In genomic region chr10:62726142-62726541, GRCh38 we compare ENCODE assay signal across 10 cellular contexts.
DNase-seq lines count a peak whose midpoint lies in the region; ATAC-seq lines count a peak whose summit lies in the region.
"Had no signal": no experiment of that assay in that cellular context is flagged by ENCODE, and none has a peak within 500 bp of the region (broad histone marks: within the 10 kb centered on the region; RNA-seq: fewer than 3 reads in every experiment).

No MANE protein-coding gene starts in this region.

- POLR2A ChIA-PET in CD4-positive, alpha-beta memory T cell (lab: Charles Lee; ENCODE audit: partially characterized antibody), result no interaction called here
- POLR2A ChIA-PET in naive thymus-derived CD8-positive, alpha-beta T cell (lab: Charles Lee), result no interaction called here

- H3K4me1 Mint-ChIP-seq in stimulated activated naive B cell treated with anti-CD40 and anti-IgM and Interleukin-4, amounts not matched to agents 10 μg/mL and 1 μg/mL and 100 μg/mL, for 72 hours, result peaks cover 16 to 36% of the 10 kb centered on the region in 2 donors
- H3K4me1 Mint-ChIP-seq in CD4-positive, alpha-beta memory T cell, result peaks cover 10 to 21% (median 18%) of the 10 kb centered on the region in 4 donors
- H3K4me1 Mint-ChIP-seq in naive thymus-derived CD8-positive, alpha-beta T cell, result peaks cover 0 to 10% (median under 1%) of the 10 kb centered on the region in 4 donors

- peaks cover 0 to 4% of the 10 kb centered on the region in 2 donors for H3K9me3 Mint-ChIP-seq in stimulated activated naive B cell treated with anti-CD40 and anti-IgM and Interleukin-4, amounts not matched to agents 10 μg/mL and 1 μg/mL and 100 μg/mL, for 72 hours
- no peaks in the 10 kb centered on the region for H3K9me3 Mint-ChIP-seq in CD4-positive, alpha-beta memory T cell
- H3K9me3 Mint-ChIP-seq in naive thymus-derived CD8-positive, alpha-beta T cell, result no peaks in the 10 kb centered on the region

- ATAC-seq in HG03103 (IDR thresholded peaks at IDR 0.05; ENCODE audit: low read depth, unreplicated experiment), result peak; percentile 91
- ATAC-seq in stimulated activated naive B cell treated with anti-CD40 and anti-IgM and Interleukin-4, amounts not matched to agents 10 μg/mL and 1 μg/mL and 100 μg/mL, for 72 hours (replicated peaks), result peak; percentile 97 to 98
- no peak for ATAC-seq in naive thymus-derived CD8-positive, alpha-beta T cell

- H3K36me3 ChIP-seq in CD4-positive, alpha-beta memory T cell (ENCODE audit: insufficient read depth, low read length), result no peaks in the 10 kb centered on the region

- CTCF ChIA-PET in CD4-positive, alpha-beta memory T cell (lab: Charles Lee; ENCODE audit: partially characterized antibody), result no interaction called here

- peaks cover 11% of the 10 kb centered on the region for H3K4me1 ChIP-seq in CD4-positive, alpha-beta memory T cell (ENCODE audit: insufficient read depth, low read length)

- H3K4me3 ChIP-seq in CD4-positive, alpha-beta memory T cell (ENCODE audit: low read length in 2 of 2), result no peak overlapping the region

- H3K4me3 Mint-ChIP-seq in stimulated activated naive B cell treated with anti-CD40 and anti-IgM and Interleukin-4, amounts not matched to agents 10 μg/mL and 1 μg/mL and 100 μg/mL, for 72 hours, result no peak overlapping the region
- no peak overlapping the region for H3K4me3 Mint-ChIP-seq in CD4-positive, alpha-beta memory T cell
- H3K4me3 Mint-ChIP-seq in naive thymus-derived CD8-positive, alpha-beta T cell, result no peak overlapping the region

- peak; percentile 88 for DNase-seq in activated effector memory CD4-positive, alpha-beta T cell treated with anti-CD3 and anti-CD28 coated beads, Interleukin-2, amount 50 U/mL, for 16 hours
- DNase-seq in activated effector memory CD4-positive, alpha-beta T cell treated with Interleukin-2 at 50 U/mL for 16 hours, result no peak
- DNase-seq in activated naive CD4-positive, alpha-beta T cell treated with anti-CD3 and anti-CD28 coated beads, Interleukin-2, amount 50 U/mL, for 16 hours, result peak; percentile 70
- DNase-seq in stimulated activated naive B cell treated with anti-CD40 and anti-IgM and Interleukin-4, amounts not matched to agents 10 μg/mL and 1 μg/mL and 100 μg/mL, for 72 hours, result peak; percentile 62
- DNase-seq in CD4-positive, alpha-beta memory T cell, result no peak
- DNase-seq in naive thymus-derived CD8-positive, alpha-beta T cell, result no peak
- DNase-seq in DMS153 treated with DMSO at 0.1 percent for 48 hours (lab: John Stamatoyannopoulos, UW; ENCODE audit: unreplicated experiment), result no peak
- DNase-seq: effector CD4-positive, alpha-beta T cell; mesendoderm had no signal

- intact Hi-C loops in CD4-positive, alpha-beta memory T cell (cut with micrococcal nuclease), result no loop called here

- no peaks in the 10 kb centered on the region for H3K9me3 ChIP-seq in CD4-positive, alpha-beta memory T cell (ENCODE audit: control insufficient read depth in 1 of 2, low read length in 2 of 2)

- no peaks in the 10 kb centered on the region for H3K27me3 Mint-ChIP-seq in stimulated activated naive B cell treated with anti-CD40 and anti-IgM and Interleukin-4, amounts not matched to agents 10 μg/mL and 1 μg/mL and 100 μg/mL, for 72 hours
- peaks cover 0 to 3% of the 10 kb centered on the region in 2 donors for H3K27me3 Mint-ChIP-seq in CD4-positive, alpha-beta memory T cell
- peaks cover 2 to 52% (median 4%) of the 10 kb centered on the region in 5 donors for H3K27me3 Mint-ChIP-seq in naive thymus-derived CD8-positive, alpha-beta T cell

- H3K27ac Mint-ChIP-seq in stimulated activated naive B cell treated with anti-CD40 and anti-IgM and Interleukin-4, amounts not matched to agents 10 μg/mL and 1 μg/mL and 100 μg/mL, for 72 hours, result no peak overlapping the region
- H3K27ac Mint-ChIP-seq in CD4-positive, alpha-beta memory T cell, result peak overlapping the region in 1 of 7 donors; percentile 4
- H3K27ac Mint-ChIP-seq in naive thymus-derived CD8-positive, alpha-beta T cell, result no peak overlapping the region

- H3K27me3 ChIP-seq in CD4-positive, alpha-beta memory T cell (ENCODE audit: insufficient read depth, low read length), result no peaks in the 10 kb centered on the region

- no peaks in the 10 kb centered on the region for H3K36me3 Mint-ChIP-seq in stimulated activated naive B cell treated with anti-CD40 and anti-IgM and Interleukin-4, amounts not matched to agents 10 μg/mL and 1 μg/mL and 100 μg/mL, for 72 hours
- H3K36me3 Mint-ChIP-seq in CD4-positive, alpha-beta memory T cell, result no peaks in the 10 kb centered on the region
- H3K36me3 Mint-ChIP-seq in naive thymus-derived CD8-positive, alpha-beta T cell, result no peaks in the 10 kb centered on the region

- no peak overlapping the region for H3K27ac ChIP-seq in CD4-positive, alpha-beta memory T cell (ENCODE audit: low read depth, low read length)

Comparison
In these comparisons a context has a peak if more than half of its experiments do, and no peak if none do; other contexts are left out.
1. DNase-seq: peak in activated effector memory CD4-positive, alpha-beta T cell treated with anti-CD3 and anti-CD28 coated beads, Interleukin-2, amount 50 U/mL, for 16 hours (single experiment), activated naive CD4-positive, alpha-beta T cell treated with anti-CD3 and anti-CD28 coated beads, Interleukin-2, amount 50 U/mL, for 16 hours (single experiment) and stimulated activated naive B cell treated with anti-CD40 and anti-IgM and Interleukin-4, amounts not matched to agents 10 μg/mL and 1 μg/mL and 100 μg/mL, for 72 hours (single experiment); none in activated effector memory CD4-positive, alpha-beta T cell treated with Interleukin-2 at 50 U/mL for 16 hours (single experiment), CD4-positive, alpha-beta memory T cell (0 of 5), naive thymus-derived CD8-positive, alpha-beta T cell (0 of 10) and DMS153 treated with DMSO at 0.1 percent for 48 hours (single experiment).
2. ATAC-seq: peak in HG03103 (single experiment) and stimulated activated naive B cell treated with anti-CD40 and anti-IgM and Interleukin-4, amounts not matched to agents 10 μg/mL and 1 μg/mL and 100 μg/mL, for 72 hours (2 of 2); none in naive thymus-derived CD8-positive, alpha-beta T cell (0 of 2).